1 cellular context compared by ENCODE assay signal in genomic region chr13:24563971-24564370, GRCh38.
TF ChIP-seq lines count a peak whose summit lies in the region.

No MANE protein-coding gene starts in this region.

TF ChIP-seq in GM12878, 131 proteins besides CTCF, POLR2A, EP300 and RAD21:
- peak; percentile 33 for TF ChIP-seq MEF2B (IDR thresholded peaks at IDR 0.05; ENCODE audit: partially characterized antibody, poor library complexity, severe bottlenecking)
TF ChIP-seq in GM12878: peak in this region for 1; not testable (repeated sequence) for 130.
